ENCODE assay signal across 30 cellular contexts in the genomic region with DNA sequence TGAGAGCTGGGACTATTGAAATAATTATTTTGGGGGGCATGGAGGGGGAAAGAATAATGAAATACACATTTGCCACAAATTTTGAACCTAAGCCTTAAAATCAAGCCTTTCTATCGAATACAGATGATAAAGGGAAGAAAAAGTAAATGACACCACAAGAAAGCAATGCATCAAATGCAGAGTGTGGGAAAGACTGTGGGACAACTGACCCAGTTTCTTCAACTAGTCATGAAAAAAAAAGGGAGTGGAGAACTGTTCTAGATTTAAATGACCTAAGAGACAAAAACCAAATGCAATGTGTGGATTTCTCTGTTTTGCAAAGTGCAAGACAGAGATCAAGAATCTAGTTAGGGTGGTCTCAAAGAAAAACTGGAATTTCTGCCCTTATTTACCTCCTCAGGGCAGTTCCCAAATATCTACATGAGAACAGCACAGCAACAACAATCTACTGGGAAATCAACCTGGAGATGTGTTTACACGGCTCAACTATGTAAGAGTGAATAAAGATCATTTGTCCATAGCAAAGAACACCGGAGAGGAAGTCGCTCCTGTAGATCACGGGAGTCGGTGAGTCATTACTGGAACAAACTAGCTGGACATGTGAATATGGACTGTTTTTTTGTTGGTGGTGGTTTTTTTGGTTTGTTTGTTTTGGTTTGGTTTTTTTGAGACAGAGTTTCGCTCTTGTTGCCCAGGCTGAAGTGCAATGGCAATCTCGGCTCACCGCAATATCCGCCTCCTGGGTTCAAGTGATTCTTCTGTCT.
DNase-seq lines count a peak whose midpoint lies in the region; ATAC-seq lines count a peak whose summit lies in the region.
"Had no signal": no experiment of that assay in that cellular context is flagged by ENCODE, and none has a peak within 500 bp of the region (broad histone marks: within the 10 kb centered on the region; RNA-seq: fewer than 3 reads in every experiment).

No MANE protein-coding gene starts in this region.

- H3K36me3 ChIP-seq in MG63, result no peaks in the 10 kb centered on the region
- H3K36me3 ChIP-seq: esophagus muscularis mucosa, heart right ventricle, uterus had no signal

- in situ Hi-C loops in SK-MEL-5 (cut with HindIII; ENCODE audit: low pct_unique_long_range_greater_than_20kb, low sequenced_read_pairs), result no loop called here

- peaks cover 25% of the 10 kb centered on the region for H3K9me3 ChIP-seq in MG63
- H3K9me3 ChIP-seq: testis, uterus had no signal

- H3K27me3 Mint-ChIP-seq in activated naive CD4-positive, alpha-beta T cell treated with anti-CD3 and anti-CD28 coated beads, Interleukin-2, amount 50 U/mL, for 24 hours, result peaks cover 8% of the 10 kb centered on the region

- no peaks in the 10 kb centered on the region for H3K4me1 Mint-ChIP-seq in activated naive CD4-positive, alpha-beta T cell treated with anti-CD3 and anti-CD28 coated beads, Interleukin-2, amount 50 U/mL, for 24 hours
- H3K4me1 Mint-ChIP-seq: activated B cell treated with CpG ODN at 0.5 μM for 24 hours had no signal

- no peak for DNase-seq in activated naive CD4-positive, alpha-beta T cell treated with anti-CD3 and anti-CD28 coated beads, Interleukin-2, amount 50 U/mL, for 72 hours (ENCODE audit: low spot score in 2 of 2)
- DNase-seq in MG63, result peak; percentile 12
- peak; percentile 88 for DNase-seq in SK-MEL-5 (ENCODE audit: low read depth, low spot score)
- DNase-seq in myocyte (ENCODE audit: low read depth), result peak; percentile 23
- DNase-seq in globus pallidus (ENCODE audit: low spot score), result no peak
- DNase-seq in NOMO-1 treated with dmso at 0.1 percent for 144 hours (lab: John Stamatoyannopoulos, UW; ENCODE audit: unreplicated experiment), result no peak
- DNase-seq: 8988T; activated B cell treated with CpG ODN at 0.5 μM for 24 hours; activated naive CD4-positive, alpha-beta T cell; activated T-cell treated with anti-CD3 and anti-CD28 coated beads, Interleukin-2, amount 50 U/mL, for 48 hours; central memory CD4-positive, alpha-beta T cell; foreskin keratinocyte; H9; heart right ventricle; left ventricle myocardium superior; NCI-H146; NCI-H226; NCI-H526 treated with DMSO at 0.1 percent for 48 hours; right cardiac atrium; RPMI8226; stimulated activated CD4-positive, alpha-beta T cell treated with anti-CD3 and anti-CD28 coated beads, Interleukin-2, amount 100 ng/mL, for 24 hours; stimulated activated naive CD8-positive, alpha-beta T cell treated with anti-CD3 and anti-CD28 coated beads, Interleukin-15, Interleukin-2, amounts not matched to agents 100 U/mL and 50 U/mL, for 24 hours; T-helper 1 cell; testis; uterus had no signal

- no peak overlapping the region for H3K4me3 Mint-ChIP-seq in activated naive CD4-positive, alpha-beta T cell treated with anti-CD3 and anti-CD28 coated beads, Interleukin-2, amount 50 U/mL, for 24 hours
- H3K4me3 Mint-ChIP-seq: activated B cell treated with CpG ODN at 0.5 μM for 24 hours, H9, IgD-negative memory B cell had no signal

- peak overlapping the region; percentile 68 for H3K27ac Mint-ChIP-seq in activated naive CD4-positive, alpha-beta T cell treated with anti-CD3 and anti-CD28 coated beads, Interleukin-2, amount 50 U/mL, for 24 hours
- H3K27ac Mint-ChIP-seq in activated naive CD4-positive, alpha-beta T cell treated with anti-CD3 and anti-CD28 coated beads, Interleukin-2, amount 50 U/mL, for 72 hours, result no peak overlapping the region
- H3K27ac Mint-ChIP-seq: activated B cell treated with CpG ODN at 0.5 μM for 24 hours, IgD-negative memory B cell had no signal

- H3K27me3 ChIP-seq in MG63, result no peaks in the 10 kb centered on the region
- H3K27me3 ChIP-seq: esophagus muscularis mucosa, foreskin keratinocyte, testis, uterus had no signal

- H3K9me3 Mint-ChIP-seq in activated naive CD4-positive, alpha-beta T cell treated with anti-CD3 and anti-CD28 coated beads, Interleukin-2, amount 50 U/mL, for 24 hours, result peaks cover 5% of the 10 kb centered on the region
- peaks cover 16 to 20% of the 10 kb centered on the region in 2 donors for H3K9me3 Mint-ChIP-seq in activated naive CD4-positive, alpha-beta T cell treated with anti-CD3 and anti-CD28 coated beads, Interleukin-2, amount 50 U/mL, for 72 hours

- H3K4me3 ChIP-seq in MG63, result no peak overlapping the region
- H3K4me3 ChIP-seq: esophagus muscularis mucosa, GM12878, heart right ventricle, testis, uterus had no signal

- ATAC-seq in activated naive CD4-positive, alpha-beta T cell treated with anti-CD3 and anti-CD28 coated beads, Interleukin-2, amount 50 U/mL, for 72 hours, result no peak
- no peak for ATAC-seq in HG02884 (IDR thresholded peaks at IDR 0.05; ENCODE audit: unreplicated experiment)
- ATAC-seq: foreskin keratinocyte; GM12878; heart right ventricle; left ventricle myocardium superior; right cardiac atrium; stimulated activated naive CD8-positive, alpha-beta T cell treated with anti-CD3 and anti-CD28 coated beads, Interleukin-15, Interleukin-2, amounts not matched to agents 100 U/mL and 50 U/mL, for 24 hours had no signal

- H3K36me3 Mint-ChIP-seq in activated naive CD4-positive, alpha-beta T cell treated with anti-CD3 and anti-CD28 coated beads, Interleukin-2, amount 50 U/mL, for 24 hours, result peaks cover 2% of the 10 kb centered on the region
- peaks cover 0 to 6% of the 10 kb centered on the region in 2 donors for H3K36me3 Mint-ChIP-seq in activated naive CD4-positive, alpha-beta T cell treated with anti-CD3 and anti-CD28 coated beads, Interleukin-2, amount 50 U/mL, for 72 hours

Comparison
In these comparisons a context has a peak if more than half of its experiments do, and no peak if none do; other contexts are left out.
1. DNase-seq: peak in MG63 (single experiment), SK-MEL-5 (single experiment) and myocyte (single experiment); none in activated naive CD4-positive, alpha-beta T cell treated with anti-CD3 and anti-CD28 coated beads, Interleukin-2, amount 50 U/mL, for 72 hours (0 of 2), globus pallidus (single experiment) and NOMO-1 treated with dmso at 0.1 percent for 144 hours (single experiment).